Comparison of ENCODE assay signal across 25 cellular contexts in the genomic region with DNA sequence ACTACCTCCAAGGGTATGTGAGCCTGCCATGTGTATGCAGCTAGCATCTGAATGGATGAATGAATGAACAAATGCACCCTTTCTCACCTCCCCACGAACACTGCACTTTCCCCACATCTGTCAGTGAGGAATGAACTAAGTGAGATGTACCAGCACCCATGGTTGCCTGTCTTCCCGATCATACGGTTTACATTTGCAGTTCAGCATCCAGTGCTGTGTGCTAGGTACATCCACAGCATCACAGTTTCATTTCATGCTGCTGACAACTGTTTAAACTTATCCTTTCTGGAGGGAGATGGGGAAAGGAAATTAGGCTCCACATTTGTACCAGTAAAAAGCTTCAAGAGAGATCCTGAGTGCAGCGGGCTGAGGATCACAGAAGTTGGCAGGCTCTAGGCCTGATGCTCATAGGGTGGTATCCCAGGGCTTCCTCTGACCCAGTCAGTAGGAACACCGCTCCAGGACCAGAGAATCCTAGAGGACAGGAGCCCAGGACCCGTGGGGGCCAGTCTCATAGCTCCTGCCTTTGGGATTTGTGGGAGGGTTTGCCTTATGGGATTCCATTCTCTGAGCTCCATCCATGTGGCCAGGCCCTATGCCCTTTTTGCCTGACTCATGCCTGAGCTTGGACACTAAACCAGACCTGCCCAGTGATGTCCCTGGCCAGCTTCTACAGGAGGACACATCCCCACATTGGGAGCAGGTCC.
DNase-seq lines count a peak whose midpoint lies in the region; ATAC-seq, FAIRE-seq and TF ChIP-seq lines count a peak whose summit lies in the region.
"Had no signal": no experiment of that assay in that cellular context is flagged by ENCODE, and none has a peak within 500 bp of the region (broad histone marks: within the 10 kb centered on the region; RNA-seq: fewer than 3 reads in every experiment).

No MANE protein-coding gene starts in this region.

- intact Hi-C loops in kidney (cut with DNase I) = no loop called here

- H3K4me1 ChIP-seq in lung (ENCODE audit: control insufficient read depth in 2 of 2, insufficient read depth in 2 of 2, low read length in 2 of 2) = peaks cover 21 to 24% of the 10 kb centered on the region in 2 donors
- H3K4me1 ChIP-seq in thoracic aorta (ENCODE audit: control insufficient read depth in 1 of 2, low read depth in 2 of 2) = peaks cover 60 to 90% of the 10 kb centered on the region in 2 donors
- H3K4me1 ChIP-seq in kidney (ENCODE audit: control insufficient read depth in 1 of 2, insufficient read depth in 1 of 2, low read depth in 1 of 2, low read length in 2 of 2) = peaks cover 0 to 8% of the 10 kb centered on the region in 2 donors

- H3K9ac ChIP-seq in kidney (ENCODE audit: low read length in 2 of 2) = no peak overlapping the region

- H3K27ac ChIP-seq in lung (ENCODE audit: low read depth in 1 of 2, low read length in 1 of 2) (peak overlapping the region; percentile 17 to 52), thoracic aorta (peak overlapping the region; percentile 87), kidney (ENCODE audit: low read depth in 2 of 2, low read length in 2 of 2) (no peak overlapping the region)
- H3K27ac ChIP-seq: brain microvascular endothelial cell, left lung, RWPE1, WERI-Rb-1 had no signal

- H3K9me3 ChIP-seq in lung (ENCODE audit: control insufficient read depth in 2 of 2, insufficient read depth in 1 of 2, low read length in 1 of 2) = peaks cover 0 to 1% of the 10 kb centered on the region in 2 donors
- H3K9me3 ChIP-seq in thoracic aorta = no peaks in the 10 kb centered on the region
- H3K9me3 ChIP-seq in kidney (ENCODE audit: control insufficient read depth in 1 of 2, low read length in 2 of 2) = no peaks in the 10 kb centered on the region
- H3K9me3 ChIP-seq: left lung had no signal

- no peak overlapping the region for H3K4me3 Mint-ChIP-seq in chondrocyte (ENCODE audit: unreplicated experiment)
- H3K4me3 Mint-ChIP-seq: activated naive CD8-positive, alpha-beta T cell treated with anti-CD3 and anti-CD28 coated beads, Interleukin-2, amount 10 ng/mL, durations not matched to agents 7 days and 5 days had no signal

- H3K36me3 ChIP-seq in lung (ENCODE audit: control insufficient read depth in 2 of 2, insufficient read depth in 2 of 2, low read length in 2 of 2) (no peaks in the 10 kb centered on the region), thoracic aorta (no peaks in the 10 kb centered on the region), kidney (ENCODE audit: control insufficient read depth in 1 of 2, insufficient read depth in 2 of 2, low read length in 2 of 2) (no peaks in the 10 kb centered on the region)
- H3K36me3 ChIP-seq: brain microvascular endothelial cell, left lung, WERI-Rb-1 had no signal

- FAIRE-seq in kidney (lab: Jason Lieb, UNC) = no peak
- FAIRE-seq: D721Med, endometrium, H54 had no signal

- H3K9me3 Mint-ChIP-seq in chondrocyte (ENCODE audit: low read depth) = no peaks in the 10 kb centered on the region
- H3K9me3 Mint-ChIP-seq: activated naive CD8-positive, alpha-beta T cell treated with anti-CD3 and anti-CD28 coated beads, Interleukin-2, amount 10 ng/mL, durations not matched to agents 7 days and 5 days; activated T-helper 2 cell treated with anti-CD3 and anti-CD28 coated beads, Interferon-gamma antibody, Interleukin-2, Interleukin-4, amounts not matched to agents 10 μg/mL and 5 μg/mL and 100 μg/mL, durations not matched to agents 14 hours and 24 hours and 36 hours had no signal

- no peaks in the 10 kb centered on the region for H3K36me3 Mint-ChIP-seq in chondrocyte (ENCODE audit: low read depth)
- H3K36me3 Mint-ChIP-seq: activated naive CD8-positive, alpha-beta T cell treated with anti-CD3 and anti-CD28 coated beads, Interleukin-2, amount 10 ng/mL, durations not matched to agents 7 days and 5 days had no signal

- H3K4me1 Mint-ChIP-seq in chondrocyte (ENCODE audit: low read depth) = peaks cover 65% of the 10 kb centered on the region

- no peak for TF ChIP-seq CTCF in chondrocyte (IDR thresholded peaks at IDR 0.05)
- no peak for TF ChIP-seq CTCF in lung (IDR thresholded peaks at IDR 0.05; ENCODE audit: control extremely low read depth, extremely low read depth)
- no peak for TF ChIP-seq CTCF in thoracic aorta (IDR thresholded peaks at IDR 0.05)
- no peak for TF ChIP-seq CTCF in kidney (IDR thresholded peaks at IDR 0.05; ENCODE audit: borderline replicate concordance, extremely low read depth, insufficient read depth)

- H3K27me3 ChIP-seq in lung (ENCODE audit: control insufficient read depth, insufficient read depth) = no peaks in the 10 kb centered on the region
- H3K27me3 ChIP-seq in thoracic aorta (replicated peaks; ENCODE audit: insufficient read depth) = no peaks in the 10 kb centered on the region
- H3K27me3 ChIP-seq: brain microvascular endothelial cell, left lung had no signal

- no peak overlapping the region for H3K4me3 ChIP-seq in lung
- no peak overlapping the region for H3K4me3 ChIP-seq in thoracic aorta
- H3K4me3 ChIP-seq in kidney (ENCODE audit: low read length in 2 of 2) = no peak overlapping the region
- H3K4me3 ChIP-seq: left lung had no signal

- no peaks in the 10 kb centered on the region for H3K27me3 Mint-ChIP-seq in chondrocyte (ENCODE audit: low read depth)

- peak overlapping the region; percentile 68 for H3K27ac Mint-ChIP-seq in chondrocyte (ENCODE audit: unreplicated experiment)
- H3K27ac Mint-ChIP-seq: activated naive CD8-positive, alpha-beta T cell treated with anti-CD3 and anti-CD28 coated beads, Interleukin-2, amount 10 ng/mL, durations not matched to agents 7 days and 5 days; activated T-helper 2 cell treated with anti-CD3 and anti-CD28 coated beads, Interferon-gamma antibody, Interleukin-2, Interleukin-4, amounts not matched to agents 10 μg/mL and 5 μg/mL and 100 μg/mL, durations not matched to agents 14 hours and 24 hours and 36 hours had no signal

- DNase-seq in HCEC 1CT (peak; percentile 15), chondrocyte (ENCODE audit: low spot score) (no peak), lung (ENCODE audit: low spot score) (no peak), thoracic aorta (ENCODE audit: low spot score) (no peak), iPS-NIHi7 (ENCODE audit: extremely low spot score) (no peak), kidney (no peak), HPDE6-E6E7 (ENCODE audit: extremely low spot score) (no peak)
- DNase-seq: activated CD4-positive, alpha-beta T cell treated with anti-CD3 and anti-CD28 coated beads, Interleukin-2, amount 50 U/mL, for 1 hour; activated CD8-positive, alpha-beta memory T cell treated with anti-CD3 and anti-CD28 coated beads, Interleukin-2, amount 50 U/mL, for 4 hours; activated naive CD8-positive, alpha-beta T cell treated with anti-CD3 and anti-CD28 coated beads, Interleukin-2, amount 10 ng/mL, durations not matched to agents 7 days and 5 days; KBM-7; left lung; MV-4-11; NCI-H1694; NCI-H526 treated with DMSO at 0.1 percent for 48 hours; nucleus accumbens; retina; WERI-Rb-1 had no signal

- ATAC-seq in lung (ENCODE audit: insufficient read depth, low FRiP score) (no peak), thoracic aorta (ENCODE audit: insufficient number of reproducible peaks, low FRiP score, low read depth) (no peak), GM19023 (IDR thresholded peaks at IDR 0.05; ENCODE audit: unreplicated experiment) (no peak)
- ATAC-seq: left lung had no signal

- WGBS in lung, 2 donors = 90 to 96% methylated on average over 6 of the region's 6 CpGs

Comparison
In these comparisons a context has a peak if more than half of its experiments do, and no peak if none do; other contexts are left out.
1. H3K27ac ChIP-seq: peak in lung (2 of 2) and thoracic aorta (2 of 2); none in kidney (0 of 2).